8 cellular contexts compared by ENCODE assay signal in genomic region chr7:2687881-2688318, GRCh38. TPM values are rescaled to one million over a fixed set of nuclear protein-coding genes. Genes with fewer than 3 reads are reported as not detected.
A peak's percentile ranks its signal among the peaks of the same experiment; 100 is the strongest.
DNase-seq lines count a peak whose midpoint lies in the region; ATAC-seq and TF ChIP-seq lines count a peak whose summit lies in the region.

Gene AMZ1 (plus strand): TSS chr7:2688202. CDS start chr7:2700452, 12,250 bp downstream.

- H3K27me3 Mint-ChIP-seq in activated CD4-positive, alpha-beta T cell treated with anti-CD3 and anti-CD28 coated beads, Interleukin-2, amount 10 ng/mL, durations not matched to agents 7 days and 5 days = peaks cover 44% of the 10 kb centered on the region

- H3K79me2 ChIP-seq in PC-3 (ENCODE audit: low read length) = no peaks in the 10 kb centered on the region

- DNase-seq in GM06990 (ENCODE audit: extremely low read depth, insufficient read length) (no peak), PC-3 (no peak), psoas muscle (no peak), ecto neural progenitor cell (ENCODE audit: low spot score) (no peak)
- DNase-seq in stimulated activated CD4-positive, alpha-beta T cell treated with anti-CD3 and anti-CD28 coated beads, Interleukin-1b, Interleukin-23, amount 100 ng/mL, for 48 hours = no peak
- DNase-seq in activated CD4-positive, alpha-beta T cell treated with anti-CD3 and anti-CD28 coated beads, Interleukin-2, amount 10 ng/mL, durations not matched to agents 7 days and 5 days = no peak

- no peak for TF ChIP-seq POLR2A in gastroesophageal sphincter (IDR thresholded peaks at IDR 0.05)

- no peak within 1 kb of the TSS for H3K27ac ChIP-seq in PC-3 (ENCODE audit: low read length)
- no peak within 1 kb of the TSS for H3K27ac ChIP-seq in gastroesophageal sphincter
- no peak within 1 kb of the TSS for H3K27ac ChIP-seq in psoas muscle

- H3K9me3 Mint-ChIP-seq in activated CD4-positive, alpha-beta T cell treated with anti-CD3 and anti-CD28 coated beads, Interleukin-2, amount 10 ng/mL, durations not matched to agents 7 days and 5 days = no peaks in the 10 kb centered on the region

- no peak within 1 kb of the TSS for H3K4me3 Mint-ChIP-seq in activated CD4-positive, alpha-beta T cell treated with anti-CD3 and anti-CD28 coated beads, Interleukin-2, amount 10 ng/mL, durations not matched to agents 7 days and 5 days

- TF ChIP-seq CTCF in GM06990 (IDR thresholded peaks at IDR 0.05; ENCODE audit: insufficient read depth, low read length, poor library complexity, severe bottlenecking) (no peak), PC-3 (conservative IDR thresholded peaks at IDR 0.05; ENCODE audit: low read depth, low read length) (no peak), gastroesophageal sphincter (IDR thresholded peaks at IDR 0.05) (no peak), psoas muscle (IDR thresholded peaks at IDR 0.05) (no peak)

- H3K36me3 ChIP-seq in GM06990 (ENCODE audit: control insufficient read depth, insufficient read depth, low read length) (no peaks in the 10 kb centered on the region), PC-3 (ENCODE audit: low read depth, low read length) (no peaks in the 10 kb centered on the region), gastroesophageal sphincter (no peaks in the 10 kb centered on the region), psoas muscle (ENCODE audit: insufficient read depth in 1 of 2, low read depth in 1 of 2) (no peaks in the 10 kb centered on the region)

- CTCF ChIA-PET in PC-3 (lab: Charles Lee) = no interaction called here
- CTCF ChIA-PET in activated CD4-positive, alpha-beta T cell treated with anti-CD3 and anti-CD28 coated beads, Interleukin-2, amount 10 ng/mL, durations not matched to agents 7 days and 5 days (lab: Charles Lee) = interaction anchor here (1.8 to 3.6 kb wide), 3 partner anchors 17 to 257 kb away, joined by 4 to 14 read pairs (median 6); no protein-coding TSS in a partner anchor

- H3K27me3 ChIP-seq in GM06990 (replicated peaks; ENCODE audit: control insufficient read depth, insufficient read depth, low read length) = no peaks in the 10 kb centered on the region; the same call in 1 of the 2 replicates
- H3K27me3 ChIP-seq in PC-3 (ENCODE audit: low read length) = peaks cover 16% of the 10 kb centered on the region
- H3K27me3 ChIP-seq in gastroesophageal sphincter = peaks cover 63% of the 10 kb centered on the region
- H3K27me3 ChIP-seq in psoas muscle (ENCODE audit: insufficient read depth in 3 of 3, low read length in 2 of 3) = peaks cover 0 to 55% (median 18%) of the 10 kb centered on the region in 3 donors

- ATAC-seq in PC-3 = peak; percentile 25; the same call in 1 of the 2 replicates
- peak; percentile 29 for ATAC-seq in gastroesophageal sphincter
- ATAC-seq in psoas muscle = peak in 1 of 4 donors; percentile 41
- no peak for ATAC-seq in GM19395 (IDR thresholded peaks at IDR 0.05; ENCODE audit: unreplicated experiment)

- peak within 1 kb of the TSS; percentile 51 for H3K4me3 ChIP-seq in GM06990 (replicated peaks; ENCODE audit: low read depth, low read length)
- 0 out of 2 replicates have a peak within 1 kb of the TSS, but pooled peaks have one; percentile 27 for H3K4me3 ChIP-seq in PC-3 (ENCODE audit: low read length)
- peak within 1 kb of the TSS in 1 of 2 donors; percentile 44 for H3K4me3 ChIP-seq in gastroesophageal sphincter
- peak within 1 kb of the TSS; percentile 46 for H3K4me3 ChIP-seq in psoas muscle

- H3K9me2 ChIP-seq in PC-3 (replicated peaks; ENCODE audit: low read length) = no peaks in the 10 kb centered on the region

- peak within 1 kb of the TSS; percentile 48; the same call in 1 of the 2 replicates for H2AFZ ChIP-seq in PC-3 (ENCODE audit: low read length)

- no peaks in the 10 kb centered on the region for H3F3A ChIP-seq in PC-3 (ENCODE audit: low read length, unreplicated experiment)

- TF ChIP-seq EP300 in gastroesophageal sphincter (IDR thresholded peaks at IDR 0.05) = no peak

- BruUV-seq in PC-3 (replicated peaks; lab: Mats Ljungman, UMichigan) = no TSS peak

- no peaks in the 10 kb centered on the region for H3K4me1 ChIP-seq in PC-3 (ENCODE audit: insufficient read depth, low read length)
- peaks cover 0 to 23% (median 11%) of the 10 kb centered on the region in 3 donors for H3K4me1 ChIP-seq in gastroesophageal sphincter
- peaks cover 2% of the 10 kb centered on the region for H3K4me1 ChIP-seq in psoas muscle

- no CpG with 5 or more reads among the region's 41 CpGs for WGBS in gastroesophageal sphincter (ENCODE audit: low coverage in 1 of 2), 2 donors
- WGBS in psoas muscle, 3 donors = 4 to 6% (median 5%) methylated on average over 16 to 41 of the region's 41 CpGs

- no peaks in the 10 kb centered on the region for H4K20me1 ChIP-seq in PC-3 (ENCODE audit: low read length)

- no peak within 1 kb of the TSS for H3K9ac ChIP-seq in PC-3 (ENCODE audit: low read length)

- H3K27ac Mint-ChIP-seq in activated CD4-positive, alpha-beta T cell treated with anti-CD3 and anti-CD28 coated beads, Interleukin-2, amount 10 ng/mL, durations not matched to agents 7 days and 5 days = no peak within 1 kb of the TSS

- POLR2A ChIA-PET in PC-3 (lab: Charles Lee; ENCODE audit: unreplicated experiment) = no interaction called here
- POLR2A ChIA-PET in activated CD4-positive, alpha-beta T cell treated with anti-CD3 and anti-CD28 coated beads, Interleukin-2, amount 10 ng/mL, durations not matched to agents 7 days and 5 days (lab: Charles Lee) = no interaction called here

- no peaks in the 10 kb centered on the region for H3K36me3 Mint-ChIP-seq in activated CD4-positive, alpha-beta T cell treated with anti-CD3 and anti-CD28 coated beads, Interleukin-2, amount 10 ng/mL, durations not matched to agents 7 days and 5 days (ENCODE audit: low read depth)

- peaks cover 18% of the 10 kb centered on the region for H3K4me1 Mint-ChIP-seq in activated CD4-positive, alpha-beta T cell treated with anti-CD3 and anti-CD28 coated beads, Interleukin-2, amount 10 ng/mL, durations not matched to agents 7 days and 5 days

- peak within 1 kb of the TSS; percentile 54 for H3K4me2 ChIP-seq in PC-3 (ENCODE audit: low read length)

- H3K9me3 ChIP-seq in PC-3 (ENCODE audit: low read length) (no peaks in the 10 kb centered on the region), gastroesophageal sphincter (no peaks in the 10 kb centered on the region), psoas muscle (no peaks in the 10 kb centered on the region)

- intact Hi-C loops in PC-3 (cut with micrococcal nuclease) = no loop called here
- intact Hi-C loops in psoas muscle (cut with DNase I) = no loop called here

RNA-seq across cellular contexts. Expression of gene AMZ1, which starts in this region (rescaled TPM):
- 0.75 TPM in 1 of 2 replicates, not detected in the other for total RNA-seq in PC-3 (2014; rRNA removed)
- under 1 TPM; 0.12 to 0.62 (median 0.32) TPM for total RNA-seq in gastroesophageal sphincter
- not detected for total RNA-seq in psoas muscle
- under 1 TPM in 1 of 3 donors, not detected in 2; 0.03 TPM for polyA plus RNA-seq in psoas muscle
- total RNA-seq in activated CD4-positive, alpha-beta T cell treated with anti-CD3 and anti-CD28 coated beads, Interleukin-2, amount 10 ng/mL, durations not matched to agents 7 days and 5 days = under 1 TPM; 0.05 to 0.08 TPM

Comparison
In these comparisons a context has a peak if more than half of its experiments do, and no peak if none do; other contexts are left out.
1. Peak in ATAC-seq, H3K4me3 ChIP-seq and H3K4me2 ChIP-seq in PC-3; RNA of the gene not detected or under 1 TPM.
2. Peak in ATAC-seq in gastroesophageal sphincter; RNA of the gene not detected or under 1 TPM.